15 cellular contexts compared by ENCODE assay signal in the genomic region with DNA sequence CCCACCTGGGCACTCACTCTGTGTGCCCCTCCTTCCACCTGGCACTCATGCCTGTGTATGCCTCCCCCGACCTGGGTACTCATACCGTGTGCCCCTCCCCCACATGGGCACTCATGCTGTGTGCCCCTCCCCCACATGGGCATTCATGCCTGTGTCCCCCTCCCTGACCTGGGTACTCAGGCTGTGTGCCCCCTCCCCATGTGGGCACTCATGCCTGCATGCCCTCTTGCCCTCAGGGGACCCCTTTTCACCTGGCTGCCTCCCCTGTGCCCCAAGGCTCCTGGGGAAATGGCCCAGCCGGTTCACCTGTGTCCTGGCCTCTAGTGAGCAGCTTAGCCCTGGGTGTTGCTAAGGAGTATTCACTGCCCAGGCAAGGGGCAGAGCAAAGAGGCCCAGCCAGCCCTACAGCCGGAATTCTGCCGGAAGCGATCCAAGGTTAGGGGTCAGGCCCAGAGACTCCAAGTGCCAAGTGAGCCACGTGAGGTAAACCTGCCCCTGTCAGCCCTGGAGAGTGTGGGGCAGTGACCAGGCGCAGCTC. TPM values are rescaled to one million over a fixed set of nuclear protein-coding genes. Genes with fewer than 3 reads are reported as not detected.
DNase-seq lines count a peak whose midpoint lies in the region; ATAC-seq, FAIRE-seq and TF ChIP-seq lines count a peak whose summit lies in the region.
"Had no signal": no experiment of that assay in that cellular context is flagged by ENCODE, and none has a peak within 500 bp of the region (broad histone marks: within the 10 kb centered on the region; RNA-seq: fewer than 3 reads in every experiment).

No MANE protein-coding gene starts in this region.

- no peak overlapping the region for H3K23ac ChIP-seq in mesenchymal stem cell (ENCODE audit: low read length in 2 of 2)

- H2BK15ac ChIP-seq in mesenchymal stem cell (ENCODE audit: low read depth, poor library complexity, severe bottlenecking): no peak overlapping the region

- H2AK5ac ChIP-seq in mesenchymal stem cell (ENCODE audit: low read length, severe bottlenecking): no peak overlapping the region

- no peak overlapping the region for H4K8ac ChIP-seq in mesenchymal stem cell (ENCODE audit: low read length)

- H3K4me1 ChIP-seq in GM12878 (ENCODE audit: control insufficient read depth, insufficient read depth, low read length) (no peaks in the 10 kb centered on the region), mesenchymal stem cell (ENCODE audit: control insufficient read depth, insufficient read depth, low read depth, low read length) (peaks cover 49% of the 10 kb centered on the region)

- no TSS peak for BruUV-seq in GM12878 (replicated peaks; lab: Mats Ljungman, UMichigan)

- H2BK120ac ChIP-seq in mesenchymal stem cell (ENCODE audit: low read depth, low read length): no peak overlapping the region

- H4K91ac ChIP-seq in mesenchymal stem cell (ENCODE audit: low read length): peak overlapping the region; percentile 29

- no peak overlapping the region for H2BK5ac ChIP-seq in mesenchymal stem cell (ENCODE audit: low read depth, low read length, poor library complexity, severe bottlenecking)

- no peak for DNase-seq in stimulated activated naive CD8-positive, alpha-beta T cell treated with anti-CD3 and anti-CD28 coated beads, Interleukin-15, Interleukin-2, amounts not matched to agents 100 U/mL and 50 U/mL, for 24 hours
- DNase-seq in GM12878 (ENCODE audit: low read depth, low spot score) (no peak), mesenchymal stem cell (no peak), GM19238 (ENCODE audit: insufficient read length, low spot score) (no peak)
- DNase-seq in stimulated activated CD4-positive, alpha-beta T cell treated with anti-CD3 and anti-CD28 coated beads, Interleukin-12 subunit alpha, Interleukin-12 subunit beta, amount 100 ng/mL, for 4 hours: no peak
- no peak for DNase-seq in NK-92 treated with Interleukin-12 subunit alpha and Interleukin-12 subunit beta, amount 100 ng/mL, for 24 hours (lab: John Stamatoyannopoulos, UW)
- DNase-seq: activated gamma-delta T cell; AML-193; MM.1S; stimulated activated CD8-positive, alpha-beta memory T cell treated with anti-CD3 and anti-CD28 coated beads, Interleukin-4, amount 100 ng/mL, for 48 hours had no signal

- 70% methylated on average over 8 of the region's 8 CpGs for WGBS in GM12878 (ENCODE audit: insufficient coverage, insufficient replicate concordance, low lambda C conversion rate, missing lambda C conversion rate)
- 97% methylated on average over 8 of the region's 8 CpGs for WGBS in mesenchymal stem cell

- FAIRE-seq in GM12878 (lab: Jason Lieb, UNC): no peak
- FAIRE-seq: H54 had no signal

- H3K36me3 Mint-ChIP-seq in stimulated activated naive CD8-positive, alpha-beta T cell treated with anti-CD3 and anti-CD28 coated beads, Interleukin-15, Interleukin-2, amounts not matched to agents 100 ng/mL and 50 ng/mL, for 24 hours (ENCODE audit: low read depth): peaks cover 9% of the 10 kb centered on the region

- RAD21 ChIA-PET in GM12878 (lab: Charles Lee; ENCODE audit: unreplicated experiment): no interaction called here

- POLR2A ChIA-PET in GM12878 (lab: Charles Lee): no interaction called here

- H3K79me1 ChIP-seq in mesenchymal stem cell (replicated peaks; ENCODE audit: low read length, poor library complexity, severe bottlenecking): peaks cover 35% of the 10 kb centered on the region

- H3K27me3 ChIP-seq in GM12878 (replicated peaks in 1 of 2; ENCODE audit: control insufficient read depth in 2 of 2, insufficient read depth in 2 of 2, low read length in 1 of 2) (no peaks in the 10 kb centered on the region), mesenchymal stem cell (ENCODE audit: control insufficient read depth in 1 of 2, insufficient read depth in 1 of 2, low read length in 2 of 2) (no peaks in the 10 kb centered on the region)

- SMC1A ChIA-PET in GM12878 (lab: Charles Lee; ENCODE audit: uncharacterized antibody, unreplicated experiment): no interaction called here

- peak overlapping the region; percentile 73 for H3K27ac Mint-ChIP-seq in stimulated activated naive CD8-positive, alpha-beta T cell treated with anti-CD3 and anti-CD28 coated beads, Interleukin-15, Interleukin-2, amounts not matched to agents 100 ng/mL and 50 ng/mL, for 24 hours

- H3K4me2 ChIP-seq in GM12878 (ENCODE audit: control insufficient read depth, insufficient read depth) (no peak overlapping the region), mesenchymal stem cell (ENCODE audit: low read length, poor library complexity, severe bottlenecking) (no peak overlapping the region)

- H3K4me3 ChIP-seq in GM12878 (no peak overlapping the region), mesenchymal stem cell (ENCODE audit: insufficient read depth in 1 of 2, low read depth in 1 of 2, low read length in 2 of 2) (no peak overlapping the region)

- TF ChIP-seq POLR2A in GM12878 (IDR thresholded peaks at IDR 0.05; ENCODE audit: low read depth, low read length): no peak

- H3K9ac ChIP-seq in GM12878 (ENCODE audit: control insufficient read depth, insufficient read depth, low read length) (no peak overlapping the region), mesenchymal stem cell (ENCODE audit: low read length) (no peak overlapping the region)

- H3K9me3 ChIP-seq in GM12878 (replicated peaks; ENCODE audit: control insufficient read depth, insufficient read depth, low read length) (no peaks in the 10 kb centered on the region), mesenchymal stem cell (ENCODE audit: control insufficient read depth, low read length) (no peaks in the 10 kb centered on the region)

- H3K18ac ChIP-seq in mesenchymal stem cell (ENCODE audit: low read depth in 1 of 2, low read length in 2 of 2): peak overlapping the region in 1 of 2 experiments; percentile 41

- intact Hi-C loops in GM12878 (cut with micrococcal nuclease; ENCODE audit: unreplicated experiment): no loop called here

- in situ Hi-C loops in GM12878 (cut with MboI): no loop called here

- ATAC-seq in stimulated activated naive CD8-positive, alpha-beta T cell treated with anti-CD3 and anti-CD28 coated beads, Interleukin-15, Interleukin-2, amounts not matched to agents 100 U/mL and 50 U/mL, for 24 hours: no peak
- ATAC-seq in GM12878: no peak
- ATAC-seq in GM18517 (IDR thresholded peaks at IDR 0.05; ENCODE audit: unreplicated experiment): no peak

- no peak overlapping the region for H3K4ac ChIP-seq in mesenchymal stem cell (ENCODE audit: low read depth in 1 of 2, low read length in 2 of 2)

- no peaks in the 10 kb centered on the region for H3K79me2 ChIP-seq in GM12878 (ENCODE audit: control insufficient read depth, insufficient read depth, low read length)

- H3K4me3 Mint-ChIP-seq in stimulated activated naive CD8-positive, alpha-beta T cell treated with anti-CD3 and anti-CD28 coated beads, Interleukin-15, Interleukin-2, amounts not matched to agents 100 ng/mL and 50 ng/mL, for 24 hours: peak overlapping the region; percentile 17

- H3K27me3 Mint-ChIP-seq in stimulated activated naive CD8-positive, alpha-beta T cell treated with anti-CD3 and anti-CD28 coated beads, Interleukin-15, Interleukin-2, amounts not matched to agents 100 ng/mL and 50 ng/mL, for 24 hours: no peaks in the 10 kb centered on the region

- no peak for TF ChIP-seq CTCF in GM12878 (IDR thresholded peaks at IDR 0.05 in 2 of 3, conservative IDR thresholded peaks at IDR 0.05 in 1 of 3; ENCODE audit: control insufficient read depth in 2 of 3, extremely low read depth in 1 of 3, insufficient read depth in 1 of 3, low read depth in 3 of 3, low read length in 3 of 3)

- no peaks in the 10 kb centered on the region for H3K9me3 Mint-ChIP-seq in stimulated activated naive CD8-positive, alpha-beta T cell treated with anti-CD3 and anti-CD28 coated beads, Interleukin-15, Interleukin-2, amounts not matched to agents 100 ng/mL and 50 ng/mL, for 24 hours

- H3K14ac ChIP-seq in mesenchymal stem cell (ENCODE audit: low read length in 2 of 2): no peak overlapping the region

- H3K27ac ChIP-seq in GM12878 (ENCODE audit: control insufficient read depth, insufficient read depth) (no peak overlapping the region), mesenchymal stem cell (ENCODE audit: low read length, poor library complexity, severe bottlenecking) (no peak overlapping the region)

- peak overlapping the region in 1 of 2 experiments; percentile 13 for H2BK12ac ChIP-seq in mesenchymal stem cell (ENCODE audit: low read length in 2 of 2)

- TF ChIP-seq EP300 in GM12878 (IDR thresholded peaks at IDR 0.05; ENCODE audit: borderline replicate concordance in 1 of 2, control insufficient read depth in 1 of 2, low read depth in 2 of 2, low read length in 2 of 2): no peak

- H3K36me3 ChIP-seq in GM12878 (ENCODE audit: control insufficient read depth in 2 of 2, insufficient read depth in 2 of 2, low read length in 1 of 2) (no peaks in the 10 kb centered on the region), mesenchymal stem cell (ENCODE audit: control insufficient read depth in 1 of 2, insufficient read depth in 2 of 2, low read depth in 1 of 2, low read length in 2 of 2) (peaks cover 82 to 99% of the 10 kb centered on the region in 2 experiments)

- H3K4me1 Mint-ChIP-seq in stimulated activated naive CD8-positive, alpha-beta T cell treated with anti-CD3 and anti-CD28 coated beads, Interleukin-15, Interleukin-2, amounts not matched to agents 100 ng/mL and 50 ng/mL, for 24 hours (ENCODE audit: low read depth): peaks cover 68% of the 10 kb centered on the region

- CTCF ChIA-PET in GM12878 (lab: Yijun Ruan, JAX): no interaction called here

- H2AFZ ChIP-seq in GM12878 (ENCODE audit: control insufficient read depth, low read depth, low read length) (no peak overlapping the region), mesenchymal stem cell (ENCODE audit: low read depth, low read length) (no peak overlapping the region)

- no peaks in the 10 kb centered on the region for H4K20me1 ChIP-seq in GM12878 (ENCODE audit: control insufficient read depth, insufficient read depth)

- TF ChIP-seq RAD21 in GM12878 (IDR thresholded peaks at IDR 0.05; ENCODE audit: insufficient read depth, low read depth, low read length): no peak

RNA-seq across cellular contexts. Expression of a gene that starts 5.7 kb away (rescaled TPM):
- total RNA-seq in GM12878 (2013; cell fraction: nucleolus; rRNA removed): 0.42 TPM in 1 of 2 replicates, not detected in the other
- total RNA-seq in GM12878 (2014; rRNA removed): 0.16 TPM in 1 of 2 replicates, not detected in the other
- total RNA-seq in GM12878 (2014; rRNA removed; fragmentation: Illumina TruSeq; extraction: Trizol): not detected in 2 replicates
- not detected in 2 replicates for total RNA-seq in GM12878 (2021)
- polyA plus RNA-seq in GM12878 (2011; ENCODE audit: low read depth): 0.05 TPM
- not detected in 2 replicates for polyA plus RNA-seq in GM12878 (2011; rRNA removed)
- polyA plus RNA-seq in GM12878 (2011; cell fraction: cytosol; rRNA removed): not detected in 2 replicates
- polyA plus RNA-seq in GM12878 (2011; cell fraction: nucleus; rRNA removed): 0.13 TPM in 1 of 2 replicates, not detected in the other
- polyA plus RNA-seq in GM12878 (2012): 0.13 and 0.41 TPM in 2 replicates
- not detected in 2 replicates for polyA plus RNA-seq in GM12878 (2014; fragmentation: Illumina TruSeq; extraction: Trizol)
- not detected for polyA plus RNA-seq in GM12878 (2014; fragmentation: Nextera tagmentation; extraction: Ambion mirVana)
- 0.10 and 0.27 TPM in 2 replicates for polyA plus RNA-seq in GM12878 (2014; rRNA removed)
- under 1 TPM in 1 of 2 experiments, not detected in 1; 0.04 TPM for polyA plus RNA-seq in GM12878 (2016; fragmentation: Nextera tagmentation; extraction: Ambion mirVana)
- polyA minus RNA-seq in GM12878 (2011; rRNA and poly(A)+ RNA removed): not detected in 2 replicates
- not detected in 2 replicates for polyA minus RNA-seq in GM12878 (2011; cell fraction: cytosol; rRNA and poly(A)+ RNA removed)
- polyA minus RNA-seq in GM12878 (2011; cell fraction: nucleus; rRNA and poly(A)+ RNA removed): 0.38 TPM in 1 of 2 replicates, not detected in the other
- polyA plus RNA-seq in mesenchymal stem cell (2013, experiment 1 of 2): 0.61 TPM
- 0.53 TPM for polyA plus RNA-seq in mesenchymal stem cell (2013, experiment 2 of 2)
- total RNA-seq: epithelial cell of proximal tubule had no signal

RNA-seq across cellular contexts. Expression of a gene that starts 7.6 kb away (rescaled TPM):
- total RNA-seq in GM12878 (2013; cell fraction: nucleolus; rRNA removed): 28.3 and 31.2 TPM in 2 replicates
- 29.3 and 38.6 TPM in 2 replicates for total RNA-seq in GM12878 (2014; rRNA removed)
- 10.3 and 13.3 TPM in 2 replicates for total RNA-seq in GM12878 (2014; rRNA removed; fragmentation: Illumina TruSeq; extraction: Trizol)
- 49.8 and 51.9 TPM in 2 replicates for total RNA-seq in GM12878 (2021)
- polyA plus RNA-seq in GM12878 (2011; ENCODE audit: low read depth): 21.7 TPM
- 4.4 and 16.4 TPM in 2 replicates for polyA plus RNA-seq in GM12878 (2011; rRNA removed)
- polyA plus RNA-seq in GM12878 (2011; cell fraction: cytosol; rRNA removed): 27.6 and 27.9 TPM in 2 replicates
- 31.4 and 38.8 TPM in 2 replicates for polyA plus RNA-seq in GM12878 (2011; cell fraction: nucleus; rRNA removed)
- polyA plus RNA-seq in GM12878 (2012): 32.1 and 38.5 TPM in 2 replicates
- polyA plus RNA-seq in GM12878 (2014; fragmentation: Illumina TruSeq; extraction: Trizol): 1.9 and 22.0 TPM in 2 replicates
- 1 to 10 TPM in 1 of 2 experiments, under 1 TPM in 1; 0.42 to 3.4 TPM for polyA plus RNA-seq in GM12878 (2014; fragmentation: Nextera tagmentation; extraction: Ambion mirVana)
- 27.9 and 35.8 TPM in 2 replicates for polyA plus RNA-seq in GM12878 (2014; rRNA removed)
- polyA plus RNA-seq in GM12878 (2016; fragmentation: Nextera tagmentation; extraction: Ambion mirVana): 10 to 100 TPM; 43.4 to 54.6 TPM
- 17.6 and 42.1 TPM in 2 replicates for polyA minus RNA-seq in GM12878 (2011; rRNA and poly(A)+ RNA removed)
- 19.3 and 22.7 TPM in 2 replicates for polyA minus RNA-seq in GM12878 (2011; cell fraction: cytosol; rRNA and poly(A)+ RNA removed)
- 8.3 and 11.8 TPM in 2 replicates for polyA minus RNA-seq in GM12878 (2011; cell fraction: nucleus; rRNA and poly(A)+ RNA removed)
- polyA plus RNA-seq in mesenchymal stem cell (2013, experiment 1 of 2): 431 TPM
- polyA plus RNA-seq in mesenchymal stem cell (2013, experiment 2 of 2): 422 TPM

RNA-seq across cellular contexts. Expression of a gene that starts 59.1 kb away (rescaled TPM):
- total RNA-seq in GM12878 (2013; cell fraction: nucleolus; rRNA removed): not detected in 2 replicates
- total RNA-seq in GM12878 (2014; rRNA removed): not detected in 2 replicates
- not detected in 2 replicates for total RNA-seq in GM12878 (2014; rRNA removed; fragmentation: Illumina TruSeq; extraction: Trizol)
- not detected in 2 replicates for total RNA-seq in GM12878 (2021)
- not detected for polyA plus RNA-seq in GM12878 (2011; ENCODE audit: low read depth)
- not detected in 2 replicates for polyA plus RNA-seq in GM12878 (2011; rRNA removed)
- polyA plus RNA-seq in GM12878 (2011; cell fraction: cytosol; rRNA removed): not detected in 2 replicates
- polyA plus RNA-seq in GM12878 (2011; cell fraction: nucleus; rRNA removed): not detected in 2 replicates
- not detected in 2 replicates for polyA plus RNA-seq in GM12878 (2012)
- polyA plus RNA-seq in GM12878 (2014; fragmentation: Illumina TruSeq; extraction: Trizol): not detected in 2 replicates
- not detected for polyA plus RNA-seq in GM12878 (2014; fragmentation: Nextera tagmentation; extraction: Ambion mirVana)
- polyA plus RNA-seq in GM12878 (2014; rRNA removed): not detected in 2 replicates
- not detected for polyA plus RNA-seq in GM12878 (2016; fragmentation: Nextera tagmentation; extraction: Ambion mirVana)
- not detected in 2 replicates for polyA minus RNA-seq in GM12878 (2011; rRNA and poly(A)+ RNA removed)
- not detected in 2 replicates for polyA minus RNA-seq in GM12878 (2011; cell fraction: cytosol; rRNA and poly(A)+ RNA removed)
- not detected in 2 replicates for polyA minus RNA-seq in GM12878 (2011; cell fraction: nucleus; rRNA and poly(A)+ RNA removed)
- not detected for polyA plus RNA-seq in mesenchymal stem cell (2013, experiment 1 of 2)
- not detected for polyA plus RNA-seq in mesenchymal stem cell (2013, experiment 2 of 2)
- total RNA-seq: epithelial cell of proximal tubule, osteocyte had no signal
